In the genomic region with DNA sequence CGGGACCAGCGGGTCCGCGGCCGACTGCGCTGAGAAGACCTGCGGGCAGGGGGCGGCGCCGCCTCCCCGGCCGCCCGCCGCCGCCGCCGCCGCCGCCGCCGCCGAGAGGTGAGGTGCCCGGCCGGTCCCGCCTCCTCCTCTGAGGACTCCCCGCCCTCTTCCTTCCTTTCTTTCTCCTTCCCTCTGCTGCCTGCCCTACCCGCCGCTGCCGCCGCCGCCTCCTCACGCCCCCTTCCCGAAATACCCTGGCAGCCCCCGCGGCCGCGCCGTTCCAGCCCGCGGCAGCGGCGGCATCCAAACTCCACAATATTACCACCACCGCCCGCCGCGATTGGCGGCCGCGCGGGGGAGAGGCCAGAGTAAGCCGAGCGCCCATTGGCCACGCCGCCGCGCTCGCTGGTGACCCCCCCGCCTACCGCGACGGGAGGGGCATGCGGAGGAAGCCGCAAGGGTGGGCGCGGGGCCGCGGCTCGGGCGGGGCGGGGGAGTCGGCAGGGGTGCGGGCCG, we compare ENCODE assay signal across 8 cellular contexts.
A peak's percentile ranks its signal among the peaks of the same experiment; 100 is the strongest.
DNase-seq lines count a peak whose midpoint lies in the region; ATAC-seq and TF ChIP-seq lines count a peak whose summit lies in the region.

No MANE protein-coding gene starts in this region.

- H3K27ac Mint-ChIP-seq in activated CD8-positive, alpha-beta memory T cell treated with anti-CD3 and anti-CD28 coated beads, Interleukin-2, amount 10 ng/mL, durations not matched to agents 7 days and 5 days: peak overlapping the region; percentile 93
- H3K27ac Mint-ChIP-seq in endodermal cell: peak overlapping the region; percentile 87
- H3K27ac Mint-ChIP-seq in mesothelial cell of epicardium: peak overlapping the region; percentile 97

- H3K27me3 Mint-ChIP-seq in activated CD8-positive, alpha-beta memory T cell treated with anti-CD3 and anti-CD28 coated beads, Interleukin-2, amount 10 ng/mL, durations not matched to agents 7 days and 5 days: no peaks in the 10 kb centered on the region
- H3K27me3 Mint-ChIP-seq in endodermal cell (ENCODE audit: insufficient read depth) (no peaks in the 10 kb centered on the region), mesothelial cell of epicardium (ENCODE audit: low read depth) (no peaks in the 10 kb centered on the region)

- no peaks in the 10 kb centered on the region for H3K36me3 ChIP-seq in endodermal cell (ENCODE audit: control insufficient read depth, insufficient read depth, low read length)

- H3K4me3 ChIP-seq in endodermal cell (ENCODE audit: low read length): peak overlapping the region; percentile 76

- H3K36me3 Mint-ChIP-seq in activated CD8-positive, alpha-beta memory T cell treated with anti-CD3 and anti-CD28 coated beads, Interleukin-2, amount 10 ng/mL, durations not matched to agents 7 days and 5 days: peaks cover 21% of the 10 kb centered on the region
- peaks cover under 1% of the 10 kb centered on the region for H3K36me3 Mint-ChIP-seq in endodermal cell (ENCODE audit: low read depth)
- H3K36me3 Mint-ChIP-seq in mesothelial cell of epicardium: peaks cover under 1% of the 10 kb centered on the region

- peaks cover 42% of the 10 kb centered on the region for H3K4me1 Mint-ChIP-seq in activated CD8-positive, alpha-beta memory T cell treated with anti-CD3 and anti-CD28 coated beads, Interleukin-2, amount 10 ng/mL, durations not matched to agents 7 days and 5 days
- H3K4me1 Mint-ChIP-seq in endodermal cell: peaks cover 19% of the 10 kb centered on the region
- peaks cover 26% of the 10 kb centered on the region for H3K4me1 Mint-ChIP-seq in mesothelial cell of epicardium

- H3K9ac ChIP-seq in endodermal cell (ENCODE audit: extremely low read depth, low read length, poor library complexity, severe bottlenecking): no peak overlapping the region

- WGBS in endodermal cell (ENCODE audit: insufficient coverage in 1 of 2, insufficient read length in 1 of 2), 2 experiments: 0% methylated on average over 72 of the region's 73 CpGs; no CpG with 5 or more reads in 1 of the 2 experiments

- peak overlapping the region; percentile 78 for H3K4me3 Mint-ChIP-seq in activated CD8-positive, alpha-beta memory T cell treated with anti-CD3 and anti-CD28 coated beads, Interleukin-2, amount 10 ng/mL, durations not matched to agents 7 days and 5 days
- H3K4me3 Mint-ChIP-seq in endodermal cell: peak overlapping the region; percentile 76
- H3K4me3 Mint-ChIP-seq in mesothelial cell of epicardium: peak overlapping the region; percentile 93

- DNase-seq in CMK (ENCODE audit: low read depth): peak; percentile 67
- peak; percentile 29 for DNase-seq in HPDE6-E6E7 (ENCODE audit: extremely low spot score)
- DNase-seq in NOMO-1 (lab: John Stamatoyannopoulos, UW; ENCODE audit: unreplicated experiment in 2 of 2): peak; percentile 71 to 86
- DNase-seq in activated CD8-positive, alpha-beta memory T cell treated with anti-CD3 and anti-CD28 coated beads, Interleukin-2, amount 10 ng/mL, durations not matched to agents 7 days and 5 days: peak; percentile 84
- DNase-seq in endodermal cell: peak; percentile 93
- DNase-seq in mesothelial cell of epicardium (ENCODE audit: low spot score in 2 of 2, unreplicated experiment in 2 of 2): peak; percentile 72 to 82
- DNase-seq in stimulated activated CD8-positive, alpha-beta memory T cell treated with anti-CD3 and anti-CD28 coated beads, Interleukin-15, amount 100 ng/mL, for 24 hours (ENCODE audit: low read depth): peak; percentile 50

- peak; percentile 79 for ATAC-seq in GM19467 (IDR thresholded peaks at IDR 0.05; ENCODE audit: unreplicated experiment)
- ATAC-seq in activated CD8-positive, alpha-beta memory T cell treated with anti-CD3 and anti-CD28 coated beads, Interleukin-2, amount 10 ng/mL, durations not matched to agents 7 days and 5 days: peak; percentile 87

- CTCF ChIA-PET in activated CD8-positive, alpha-beta memory T cell treated with anti-CD3 and anti-CD28 coated beads, Interleukin-2, amount 10 ng/mL, durations not matched to agents 7 days and 5 days (lab: Charles Lee): interaction anchor here (1.2 kb wide), 1 partner anchor 9 kb away, joined by 3 read pairs; no protein-coding TSS in a partner anchor

- H3K9me3 ChIP-seq in endodermal cell (ENCODE audit: control insufficient read depth, low read length): no peaks in the 10 kb centered on the region

- no peaks in the 10 kb centered on the region for H3K27me3 ChIP-seq in endodermal cell (ENCODE audit: control insufficient read depth, insufficient read depth, low read length, poor library complexity, severe bottlenecking)

- TF ChIP-seq CTCF in endodermal cell (conservative IDR thresholded peaks at IDR 0.05) (no peak), mesothelial cell of epicardium (IDR thresholded peaks at IDR 0.05; ENCODE audit: unreplicated experiment) (no peak)

- peak overlapping the region; percentile 28 for H3K27ac ChIP-seq in endodermal cell (ENCODE audit: low read depth, low read length)

- H3K9me3 Mint-ChIP-seq in activated CD8-positive, alpha-beta memory T cell treated with anti-CD3 and anti-CD28 coated beads, Interleukin-2, amount 10 ng/mL, durations not matched to agents 7 days and 5 days (ENCODE audit: low read depth): peaks cover 4% of the 10 kb centered on the region
- H3K9me3 Mint-ChIP-seq in endodermal cell (no peaks in the 10 kb centered on the region), mesothelial cell of epicardium (peaks cover 9% of the 10 kb centered on the region)

- H3K4me1 ChIP-seq in endodermal cell (ENCODE audit: control insufficient read depth, insufficient read depth, low read length): peaks cover 6% of the 10 kb centered on the region

Comparison
In these comparisons a context has a peak if more than half of its experiments do, and no peak if none do; other contexts are left out.
1. Peak in every context shown above with its lines: DNase-seq, ATAC-seq, H3K4me3 ChIP-seq and H3K27ac ChIP-seq.
2. DNase-seq: peak in every context shown above with its lines; median percentile 93 in endodermal cell; 84 in activated CD8-positive, alpha-beta memory T cell treated with anti-CD3 and anti-CD28 coated beads, Interleukin-2, amount 10 ng/mL, durations not matched to agents 7 days and 5 days; 78 in NOMO-1; 77 in mesothelial cell of epicardium; 67 in CMK; 50 in stimulated activated CD8-positive, alpha-beta memory T cell treated with anti-CD3 and anti-CD28 coated beads, Interleukin-15, amount 100 ng/mL, for 24 hours; 29 in HPDE6-E6E7.